ENCODE assay signal across 9 cellular contexts in genomic region chr17:2398188-2398587, GRCh38. TPM values are rescaled to one million over a fixed set of nuclear protein-coding genes. Genes with fewer than 3 reads are reported as not detected.
DNase-seq lines count a peak whose midpoint lies in the region; ATAC-seq and TF ChIP-seq lines count a peak whose summit lies in the region.
"Had no signal": no experiment of that assay in that cellular context is flagged by ENCODE, and none has a peak within 500 bp of the region (broad histone marks: within the 10 kb centered on the region; RNA-seq: fewer than 3 reads in every experiment).

No MANE protein-coding gene starts in this region.

- H3K27me3 Mint-ChIP-seq in activated CD8-positive, alpha-beta T cell treated with anti-CD3 and anti-CD28 coated beads for 36 hours: no peaks in the 10 kb centered on the region

- intact Hi-C loops in activated CD8-positive, alpha-beta T cell treated with anti-CD3 and anti-CD28 coated beads for 36 hours (cut with micrococcal nuclease): no loop called here
- intact Hi-C loops in gastrocnemius medialis (cut with DNase I; ENCODE audit: low total_unique reads): loop anchor here (10.0 kb wide), 1 partner anchor 1967 kb away; the partner anchor contains the start of gene UBE2G1

- H3K27ac ChIP-seq in gastroesophageal sphincter (peak overlapping the region; percentile 97 to 100 (median 100)), gastrocnemius medialis (peak overlapping the region; percentile 97 to 99 (median 99))

- H3K36me3 ChIP-seq in ES-I3 (ENCODE audit: insufficient read depth, low read length): no peaks in the 10 kb centered on the region
- peaks cover 0 to 4% of the 10 kb centered on the region in 2 donors for H3K36me3 ChIP-seq in gastroesophageal sphincter
- H3K36me3 ChIP-seq in gastrocnemius medialis: no peaks in the 10 kb centered on the region

- H3K9me3 ChIP-seq in ES-I3 (ENCODE audit: control insufficient read depth, insufficient read depth, low read length): no peaks in the 10 kb centered on the region
- no peaks in the 10 kb centered on the region for H3K9me3 ChIP-seq in gastroesophageal sphincter
- no peaks in the 10 kb centered on the region for H3K9me3 ChIP-seq in gastrocnemius medialis

- in situ Hi-C loops in gastrocnemius medialis (cut with MboI; ENCODE audit: low sequenced_read_pairs in 4 of 4): no loop called here

- TF ChIP-seq POLR2A in gastroesophageal sphincter (IDR thresholded peaks at IDR 0.05) (no peak), gastrocnemius medialis (IDR thresholded peaks at IDR 0.05) (no peak)

- POLR2A ChIA-PET in activated CD8-positive, alpha-beta T cell treated with anti-CD3 and anti-CD28 coated beads for 36 hours (lab: Charles Lee): interaction anchor here (1.2 kb wide), 1 partner anchor 18 kb away, joined by 3 read pairs; no protein-coding TSS in a partner anchor

- H3K27me3 ChIP-seq in gastroesophageal sphincter: no peaks in the 10 kb centered on the region
- no peaks in the 10 kb centered on the region for H3K27me3 ChIP-seq in gastrocnemius medialis

- DNase-seq in activated CD8-positive, alpha-beta T cell treated with anti-CD3 and anti-CD28 coated beads for 36 hours: no peak
- DNase-seq in gastrocnemius medialis (no peak), GM19240 (ENCODE audit: insufficient read length, low spot score) (no peak), DMS 273 (lab: John Stamatoyannopoulos, UW; ENCODE audit: unreplicated experiment) (no peak), NCI-H1436 treated with DMSO at 0.1 percent for 48 hours (lab: John Stamatoyannopoulos, UW) (no peak)
- DNase-seq: NCI-H1417 treated with DMSO at 0.1 percent for 48 hours had no signal

- H3K9ac ChIP-seq in ES-I3 (ENCODE audit: low read depth, low read length): peak overlapping the region; percentile 66

- WGBS in gastroesophageal sphincter (ENCODE audit: low coverage in 1 of 2), 2 donors: 40 to 42% methylated on average over 5 of the region's 10 CpGs

- ATAC-seq in activated CD8-positive, alpha-beta T cell treated with anti-CD3 and anti-CD28 coated beads for 36 hours: no peak
- ATAC-seq in gastroesophageal sphincter: no peak
- ATAC-seq in gastrocnemius medialis: no peak
- ATAC-seq in HG03045 (IDR thresholded peaks at IDR 0.05; ENCODE audit: unreplicated experiment): no peak

- peak overlapping the region; percentile 97 for H3K27ac Mint-ChIP-seq in activated CD8-positive, alpha-beta T cell treated with anti-CD3 and anti-CD28 coated beads for 36 hours

- no peak for TF ChIP-seq EP300 in gastroesophageal sphincter (IDR thresholded peaks at IDR 0.05)

- TF ChIP-seq CTCF in activated CD8-positive, alpha-beta T cell treated with anti-CD3 and anti-CD28 coated beads for 36 hours (IDR thresholded peaks at IDR 0.05): no peak
- no peak for TF ChIP-seq CTCF in gastroesophageal sphincter (IDR thresholded peaks at IDR 0.05)
- TF ChIP-seq CTCF in gastrocnemius medialis (IDR thresholded peaks at IDR 0.05 in 4 of 5, conservative IDR thresholded peaks at IDR 0.05 in 1 of 5): no peak

- H3K4me1 ChIP-seq in ES-I3 (ENCODE audit: insufficient read depth, low read length) (peaks cover 25% of the 10 kb centered on the region), gastroesophageal sphincter (peaks cover 0 to 68% (median 53%) of the 10 kb centered on the region in 3 donors), gastrocnemius medialis (peaks cover 53 to 60% of the 10 kb centered on the region in 2 donors)

- CTCF ChIA-PET in activated CD8-positive, alpha-beta T cell treated with anti-CD3 and anti-CD28 coated beads for 36 hours (lab: Charles Lee): interaction anchor here (1.5 to 3.1 kb wide), 2 partner anchors 16 to 18 kb away, joined by 8 to 15 read pairs; no protein-coding TSS in a partner anchor

- H3K36me3 Mint-ChIP-seq in activated CD8-positive, alpha-beta T cell treated with anti-CD3 and anti-CD28 coated beads for 36 hours (ENCODE audit: low read depth): no peaks in the 10 kb centered on the region

- H3K4me3 ChIP-seq in gastroesophageal sphincter (peak overlapping the region in 1 of 2 donors; percentile 100), gastrocnemius medialis (peak overlapping the region; percentile 63 to 89 (median 78))

- H3K4me3 Mint-ChIP-seq in activated CD8-positive, alpha-beta T cell treated with anti-CD3 and anti-CD28 coated beads for 36 hours: peak overlapping the region; percentile 97

- peaks cover 47% of the 10 kb centered on the region for H3K4me1 Mint-ChIP-seq in activated CD8-positive, alpha-beta T cell treated with anti-CD3 and anti-CD28 coated beads for 36 hours (ENCODE audit: low read depth)

- no peaks in the 10 kb centered on the region for H3K9me3 Mint-ChIP-seq in activated CD8-positive, alpha-beta T cell treated with anti-CD3 and anti-CD28 coated beads for 36 hours

RNA-seq across cellular contexts. Expression of gene MNT, which starts 2.7 kb away (rescaled TPM):
- total RNA-seq in activated CD8-positive, alpha-beta T cell treated with anti-CD3 and anti-CD28 coated beads for 36 hours: 10 to 100 TPM; 21.6 to 23.1 TPM
- total RNA-seq in gastroesophageal sphincter (10 to 100 TPM; 11.8 to 12.7 (median 12.3) TPM), gastrocnemius medialis (1 to 10 TPM; 2.9 to 5.4 (median 4.2) TPM)
